9 cellular contexts compared by ENCODE assay signal in the genomic region with DNA sequence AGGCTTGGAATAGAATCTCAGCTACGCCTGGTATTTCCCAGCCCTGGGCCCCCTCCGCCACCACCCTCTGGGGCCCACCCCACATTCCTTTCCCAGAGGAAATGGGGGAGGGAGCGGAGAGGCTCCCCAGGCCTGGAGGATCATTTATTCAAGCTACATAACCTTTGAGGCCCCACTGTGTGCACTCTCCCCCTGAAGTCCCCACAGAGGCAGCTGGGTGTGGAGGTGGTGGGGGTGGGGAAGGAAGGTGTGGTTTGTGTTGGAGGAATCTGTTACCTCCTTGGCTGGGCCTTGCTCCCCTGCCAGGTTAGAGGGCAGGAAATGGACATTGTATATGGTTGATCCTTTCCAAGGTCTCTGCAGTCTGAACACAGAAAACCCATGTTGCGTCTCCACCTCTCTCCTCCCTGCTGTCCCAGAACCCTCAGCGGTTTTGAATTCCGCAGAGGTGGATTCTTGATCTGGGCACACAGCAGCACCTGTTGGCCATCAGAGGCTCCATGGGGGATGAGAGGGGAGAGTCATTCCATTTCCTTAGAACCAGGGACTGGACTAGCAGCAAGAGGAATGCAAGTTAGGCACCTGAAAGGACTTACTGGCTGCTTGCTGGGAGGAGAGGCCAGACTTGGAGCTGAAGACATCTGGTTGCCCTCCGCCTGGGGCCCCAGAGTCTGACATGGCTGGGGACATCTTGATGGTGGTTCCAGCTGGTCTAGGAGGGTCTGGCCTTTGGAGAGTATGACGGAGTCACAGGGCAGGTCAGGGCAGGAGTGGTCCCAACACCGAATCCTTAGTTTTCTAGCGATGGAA. TPM values are rescaled to one million over a fixed set of nuclear protein-coding genes. Genes with fewer than 3 reads are reported as not detected.
A peak's percentile ranks its signal among the peaks of the same experiment; 100 is the strongest.
DNase-seq lines count a peak whose midpoint lies in the region; ATAC-seq and TF ChIP-seq lines count a peak whose summit lies in the region.
"Had no signal": no experiment of that assay in that cellular context is flagged by ENCODE, and none has a peak within 500 bp of the region (broad histone marks: within the 10 kb centered on the region; RNA-seq: fewer than 3 reads in every experiment).

No MANE protein-coding gene starts in this region.

- H3K4me1 ChIP-seq in GM23248 (ENCODE audit: insufficient read depth): peaks cover 74% of the 10 kb centered on the region
- peaks cover 33 to 53% of the 10 kb centered on the region in 2 donors for H3K4me1 ChIP-seq in gastrocnemius medialis

- H3K27me3 ChIP-seq in GM23248 (replicated peaks; ENCODE audit: insufficient read depth): no peaks in the 10 kb centered on the region
- H3K27me3 ChIP-seq in gastrocnemius medialis: no peaks in the 10 kb centered on the region
- H3K27me3 ChIP-seq in CD4-positive, alpha-beta T cell (ENCODE audit: control insufficient read depth, insufficient read depth, low read length): peaks cover 42% of the 10 kb centered on the region
- H3K27me3 ChIP-seq: ovary had no signal

- H3K27ac Mint-ChIP-seq in CD4-positive, alpha-beta T cell: no peak overlapping the region

- 32 to 34% methylated on average over 9 to 10 of the region's 10 CpGs for whole genome bisulfite sequencing in GM23248 (ENCODE audit: low coverage in 1 of 2, low lambda C conversion rate in 2 of 2, missing lambda C conversion rate in 2 of 2), 2 experiments

- intact Hi-C loops in gastrocnemius medialis (cut with DNase I; ENCODE audit: low total_unique reads): no loop called here
- intact Hi-C loops in CD4-positive, alpha-beta T cell (cut with DNase I, micrococcal nuclease): no loop called here

- H3K9me3 Mint-ChIP-seq in CD4-positive, alpha-beta T cell: no peaks in the 10 kb centered on the region

- H4K20me1 ChIP-seq in GM23248 (ENCODE audit: insufficient read depth): 0 out of 2 replicates have a peak, but pooled peaks cover 5% of the 10 kb centered on the region

- H3K9me3 ChIP-seq in GM23248 (ENCODE audit: low read depth) (no peaks in the 10 kb centered on the region), gastrocnemius medialis (no peaks in the 10 kb centered on the region)
- H3K9me3 ChIP-seq in CD4-positive, alpha-beta T cell (ENCODE audit: control insufficient read depth, low read length): no peaks in the 10 kb centered on the region
- H3K9me3 ChIP-seq: ovary had no signal

- CTCF ChIA-PET in CD4-positive, alpha-beta T cell (lab: Charles Lee): no interaction called here

- POLR2A ChIA-PET in CD4-positive, alpha-beta T cell (lab: Charles Lee): no interaction called here

- 0 out of 2 replicates have a peak overlapping the region, but pooled peaks have one; percentile 33 for H2AFZ ChIP-seq in GM23248

- TF ChIP-seq POLR2A in gastrocnemius medialis (IDR thresholded peaks at IDR 0.05): no peak

- H3K27me3 Mint-ChIP-seq in CD4-positive, alpha-beta T cell: peaks cover 50% of the 10 kb centered on the region

- H3K9ac ChIP-seq in GM23248: peak overlapping the region; percentile 61

- peaks cover 20% of the 10 kb centered on the region for H3K4me1 Mint-ChIP-seq in CD4-positive, alpha-beta T cell (ENCODE audit: low read depth)

- no peaks in the 10 kb centered on the region for H3K9me2 ChIP-seq in GM23248 (ENCODE audit: insufficient read depth)

- no peaks in the 10 kb centered on the region for H3K36me3 Mint-ChIP-seq in CD4-positive, alpha-beta T cell (ENCODE audit: low read depth)

- DNase-seq in GM23248 (peak; percentile 71), hepatic stellate cell (ENCODE audit: low spot score) (peak; percentile 94), gastrocnemius medialis (no peak), NCI-H1930 (lab: John Stamatoyannopoulos, UW) (no peak)
- DNase-seq in activated T-cell treated with anti-CD3 and anti-CD28 coated beads, Interleukin-2, amount 50 U/mL, for 1 hour: no peak
- DNase-seq in CD4-positive, alpha-beta T cell: no peak

- in situ Hi-C loops in GM23248 (cut with MboI) (no loop called here), gastrocnemius medialis (cut with MboI; ENCODE audit: low sequenced_read_pairs in 4 of 4) (no loop called here)

- H3K4me3 Mint-ChIP-seq in CD4-positive, alpha-beta T cell: no peak overlapping the region

- H3F3A ChIP-seq in GM23248 (ENCODE audit: insufficient read depth): peaks cover 26% of the 10 kb centered on the region

- ATAC-seq in gastrocnemius medialis (no peak), HG03097 (IDR thresholded peaks at IDR 0.05; ENCODE audit: low FRiP score, unreplicated experiment) (no peak)
- ATAC-seq in CD4-positive, alpha-beta T cell (ENCODE audit: poor library complexity): no peak

- H3K36me3 ChIP-seq in GM23248 (ENCODE audit: low read depth) (no peaks in the 10 kb centered on the region), gastrocnemius medialis (no peaks in the 10 kb centered on the region)
- H3K36me3 ChIP-seq: ovary had no signal

- peak overlapping the region; percentile 81 for H3K4me2 ChIP-seq in GM23248 (ENCODE audit: unreplicated experiment)

- H3K4me3 ChIP-seq in GM23248: peak overlapping the region; percentile 62
- peak overlapping the region in 1 of 4 donors; percentile 12 for H3K4me3 ChIP-seq in gastrocnemius medialis
- H3K4me3 ChIP-seq: ovary had no signal

- H3K27ac ChIP-seq in GM23248 (peak overlapping the region; percentile 80), angular gyrus (ENCODE audit: low read depth, low read length) (peak overlapping the region; percentile 65), gastrocnemius medialis (peak overlapping the region; percentile 56 to 71 (median 68))
- H3K27ac ChIP-seq in CD4-positive, alpha-beta T cell (ENCODE audit: low read depth, low read length): no peak overlapping the region
- H3K27ac ChIP-seq: ovary had no signal

- no peak for TF ChIP-seq CTCF in gastrocnemius medialis (IDR thresholded peaks at IDR 0.05 in 4 of 5, conservative IDR thresholded peaks at IDR 0.05 in 1 of 5)
- no peak for TF ChIP-seq CTCF in CD4-positive, alpha-beta T cell (IDR thresholded peaks at IDR 0.05)

- H3K79me2 ChIP-seq in GM23248 (ENCODE audit: insufficient read depth): peaks cover 87% of the 10 kb centered on the region

RNA-seq across cellular contexts. Expression of gene ARHGAP23, which starts 23.0 kb away (rescaled TPM):
- total RNA-seq in GM23248 (2014; rRNA removed; shearing (Covaris generic)): 64.2 and 69.4 TPM in 2 replicates
- 5.3 and 6.6 TPM in 2 replicates for polyA plus RNA-seq in GM23248 (2016; fragmentation: Nextera tagmentation; extraction: Ambion mirVana)
- total RNA-seq in gastrocnemius medialis: 10 to 100 TPM in 3 of 4 donors, 1 to 10 TPM in 1; 8.0 to 22.7 (median 12.1) TPM
- total RNA-seq in CD4-positive, alpha-beta T cell: under 1 TPM in 1 of 2 experiments, not detected in 1; 0.73 TPM

Comparison
In these comparisons a context has a peak if more than half of its experiments do, and no peak if none do; other contexts are left out.
1. DNase-seq: peak in GM23248 (single experiment) and hepatic stellate cell (single experiment); none in gastrocnemius medialis (0 of 2), activated T-cell treated with anti-CD3 and anti-CD28 coated beads, Interleukin-2, amount 50 U/mL, for 1 hour (single experiment), NCI-H1930 (0 of 2) and CD4-positive, alpha-beta T cell (0 of 10).
2. RNA of gene ARHGAP23, which starts 23.0 kb away (total RNA-seq): 64.2 to 69.4 TPM in GM23248 and 8.0 to 22.7 TPM in gastrocnemius medialis; 0.73 TPM in CD4-positive, alpha-beta T cell; every median in the first group is over 4 times any median in the second.